ENCODE assay signal across 2 cellular contexts in the genomic region with DNA sequence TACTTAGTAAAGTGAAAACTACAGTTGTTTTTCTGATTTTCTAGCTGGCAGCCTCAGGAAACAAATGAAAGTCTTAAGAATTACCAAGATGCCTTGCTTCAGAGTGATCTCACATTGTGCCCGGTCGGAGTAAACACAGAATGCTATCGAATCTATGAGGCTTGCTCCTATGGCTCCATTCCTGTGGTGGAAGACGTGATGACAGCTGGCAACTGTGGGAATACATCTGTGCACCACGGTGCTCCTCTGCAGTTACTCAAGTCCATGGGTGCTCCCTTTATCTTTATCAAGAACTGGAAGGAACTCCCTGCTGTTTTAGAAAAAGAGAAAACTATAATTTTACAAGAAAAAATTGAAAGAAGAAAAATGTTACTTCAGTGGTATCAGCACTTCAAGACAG.
TF ChIP-seq lines count a peak whose summit lies in the region.

No MANE protein-coding gene starts in this region.

TF ChIP-seq in A549, 52 proteins besides CTCF, POLR2A, EP300 and RAD21:
- TF ChIP-seq NFE2L2 (conservative IDR thresholded peaks at IDR 0.05; ENCODE audit: low read length): no peak

TF ChIP-seq in IMR-90, 13 proteins besides CTCF, POLR2A, EP300 and RAD21:
- TF ChIP-seq RFX5 (IDR thresholded peaks at IDR 0.05; ENCODE audit: low read depth, low read length) (no peak), NFE2L2 (IDR thresholded peaks at IDR 0.05; ENCODE audit: low read depth, low read length) (no peak), MAZ (IDR thresholded peaks at IDR 0.05; ENCODE audit: borderline replicate concordance, low read depth, low read length) (no peak), MAFK (IDR thresholded peaks at IDR 0.05; ENCODE audit: low read depth, low read length) (no peak)
TF ChIP-seq in IMR-90: peak in this region for 0.
